Comparison of ENCODE assay signal across 23 cellular contexts in the genomic region with DNA sequence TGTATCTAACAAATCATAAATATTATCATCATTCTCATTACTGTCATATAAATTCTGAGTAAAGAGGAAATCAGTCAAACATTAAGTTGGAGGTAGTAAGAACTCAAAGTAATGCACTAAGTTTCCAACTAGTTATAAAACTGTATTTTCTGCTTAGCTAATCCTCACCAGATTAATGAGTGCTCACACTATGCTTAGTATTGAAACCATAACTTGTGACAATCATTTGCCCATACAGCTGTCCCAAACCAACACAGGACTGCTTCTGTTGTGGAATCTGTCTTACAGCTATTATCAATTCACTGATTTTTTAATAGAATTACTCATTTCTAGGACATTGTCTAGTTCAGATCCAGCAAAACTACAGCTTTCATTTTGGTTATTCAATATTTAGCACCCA. TPM values are rescaled to one million over a fixed set of nuclear protein-coding genes. Genes with fewer than 3 reads are reported as not detected.
A peak's percentile ranks its signal among the peaks of the same experiment; 100 is the strongest.
DNase-seq lines count a peak whose midpoint lies in the region; ATAC-seq and TF ChIP-seq lines count a peak whose summit lies in the region.
"Had no signal": no experiment of that assay in that cellular context is flagged by ENCODE, and none has a peak within 500 bp of the region (broad histone marks: within the 10 kb centered on the region; RNA-seq: fewer than 3 reads in every experiment).

No MANE protein-coding gene starts in this region.

- no peaks in the 10 kb centered on the region for H3K36me3 Mint-ChIP-seq in type B pancreatic cell
- H3K36me3 Mint-ChIP-seq: naive B cell had no signal

- H3K27me3 Mint-ChIP-seq in type B pancreatic cell = no peaks in the 10 kb centered on the region
- H3K27me3 Mint-ChIP-seq: activated CD4-positive, alpha-beta memory T cell treated with anti-CD3 and anti-CD28 coated beads for 36 hours; effector memory CD8-positive, alpha-beta T cell; naive B cell had no signal

- in situ Hi-C loops in KBM-7 (cut with MboI; ENCODE audit: low pct_unique_long_range_greater_than_20kb, low sequenced_read_pairs) = no loop called here

- H3K27ac Mint-ChIP-seq in type B pancreatic cell = no peak overlapping the region
- H3K27ac Mint-ChIP-seq: activated CD4-positive, alpha-beta memory T cell treated with anti-CD3 and anti-CD28 coated beads for 36 hours; activated naive CD4-positive, alpha-beta T cell treated with anti-CD3 and anti-CD28 coated beads for 36 hours; activated T-cell treated with anti-CD3 and anti-CD28 coated beads, Interleukin-2, amount 50 U/mL, for 72 hours; effector memory CD8-positive, alpha-beta T cell; naive B cell had no signal

- no peak overlapping the region for H3K4me3 Mint-ChIP-seq in type B pancreatic cell
- H3K4me3 Mint-ChIP-seq: activated CD4-positive, alpha-beta memory T cell treated with anti-CD3 and anti-CD28 coated beads for 36 hours; activated naive CD4-positive, alpha-beta T cell treated with anti-CD3 and anti-CD28 coated beads for 36 hours; activated T-cell treated with anti-CD3 and anti-CD28 coated beads, Interleukin-2, amount 50 U/mL, for 72 hours; effector memory CD8-positive, alpha-beta T cell; naive B cell had no signal

- H3K4me1 Mint-ChIP-seq in type B pancreatic cell (ENCODE audit: unreplicated experiment) = peaks cover 12% of the 10 kb centered on the region

- ATAC-seq in GM18511 (IDR thresholded peaks at IDR 0.05; ENCODE audit: unreplicated experiment) (peak; percentile 50), GM21737 (IDR thresholded peaks at IDR 0.05; ENCODE audit: unreplicated experiment) (peak; percentile 46), HG02973 (IDR thresholded peaks at IDR 0.05; ENCODE audit: unreplicated experiment) (peak; percentile 37), HG03432 (IDR thresholded peaks at IDR 0.05; ENCODE audit: unreplicated experiment) (peak; percentile 36), HG02610 (IDR thresholded peaks at IDR 0.05; ENCODE audit: unreplicated experiment) (no peak)
- ATAC-seq: A549; activated T-cell treated with anti-CD3 and anti-CD28 coated beads, Interleukin-2, amount 50 U/mL, for 72 hours; effector memory CD8-positive, alpha-beta T cell; heart right ventricle had no signal

- TF ChIP-seq CTCF in type B pancreatic cell (conservative IDR thresholded peaks at IDR 0.05) = no peak

- H3K9me3 Mint-ChIP-seq in type B pancreatic cell = no peaks in the 10 kb centered on the region
- H3K9me3 Mint-ChIP-seq: activated CD4-positive, alpha-beta memory T cell treated with anti-CD3 and anti-CD28 coated beads for 36 hours; activated naive CD4-positive, alpha-beta T cell treated with anti-CD3 and anti-CD28 coated beads for 36 hours; activated T-cell treated with anti-CD3 and anti-CD28 coated beads, Interleukin-2, amount 50 U/mL, for 72 hours; effector memory CD8-positive, alpha-beta T cell; naive B cell had no signal

- no peak for DNase-seq in KBM-7
- no peak for DNase-seq in iPS-NIHi7 (ENCODE audit: extremely low spot score)
- no peak for DNase-seq in type B pancreatic cell (ENCODE audit: extremely low spot score, unreplicated experiment)
- DNase-seq: activated CD4-positive, alpha-beta memory T cell treated with anti-CD3 and anti-CD28 coated beads for 36 hours; activated CD4-positive, alpha-beta T cell treated with anti-CD3 and anti-CD28 coated beads for 1 hour; activated naive CD4-positive, alpha-beta T cell treated with anti-CD3 and anti-CD28 coated beads for 36 hours; activated T-cell treated with anti-CD3 and anti-CD28 coated beads, Interleukin-2, amount 50 U/mL, for 72 hours; caudate nucleus; DND-41; effector memory CD8-positive, alpha-beta T cell; erythroblast; heart right ventricle; midbrain; naive B cell; Right ventricle myocardium superior; stimulated activated naive CD4-positive, alpha-beta T cell treated with Interleukin-2 at 50 U/mL for 16 hours; T-helper 2 cell had no signal

RNA-seq across cellular contexts. Expression of a gene that starts 41.5 kb away (rescaled TPM):
- 34.4 and 43.3 TPM in 2 replicates for total RNA-seq in type B pancreatic cell (ENCODE audit: low replicate concordance)
